In genomic region chr3:152832046-152832445, GRCh38 we compare ENCODE assay signal across 4 cellular contexts. TPM values are rescaled to one million over a fixed set of nuclear protein-coding genes. Genes with fewer than 3 reads are reported as not detected.
"Had no signal": no experiment of that assay in that cellular context is flagged by ENCODE, and none has a peak within 500 bp of the region (broad histone marks: within the 10 kb centered on the region; RNA-seq: fewer than 3 reads in every experiment).

No MANE protein-coding gene starts in this region.

- DNase-seq: GDM1, GF-D8 had no signal

- H3K4me3 ChIP-seq: GM12878 had no signal

RNA-seq across cellular contexts. Expression of gene P2RY1, which starts 2.9 kb away (rescaled TPM):
- total RNA-seq: G401 had no signal
